In the genomic region with DNA sequence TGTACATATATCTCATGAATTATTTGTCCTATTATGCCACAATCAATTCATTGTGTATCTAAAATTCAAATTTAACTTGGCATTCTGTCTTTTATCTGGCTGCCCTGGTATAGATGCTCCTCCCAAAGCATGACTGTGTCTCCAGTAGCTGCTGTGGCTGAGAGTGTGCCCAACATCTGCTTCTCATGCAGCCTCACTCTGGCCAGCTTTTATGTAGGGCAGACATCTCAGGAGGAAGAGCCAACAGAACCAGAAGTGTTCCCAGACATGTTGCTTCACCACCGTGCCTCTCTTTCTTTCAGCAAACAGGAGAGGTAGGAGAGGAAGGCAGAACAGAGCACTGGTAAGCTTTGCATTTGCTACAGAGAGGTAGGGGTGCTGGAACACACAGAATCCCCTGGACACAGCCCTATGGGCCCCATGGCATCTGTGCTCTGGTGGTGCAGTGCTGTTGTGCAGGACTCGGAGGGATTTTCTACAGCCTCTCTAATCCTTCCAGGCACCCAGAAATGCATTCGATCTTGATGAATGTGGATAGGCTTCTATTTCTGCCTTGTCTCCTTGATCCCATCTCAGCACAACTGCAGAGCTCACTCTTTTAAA, we compare ENCODE assay signal across 14 cellular contexts.
A peak's percentile ranks its signal among the peaks of the same experiment; 100 is the strongest.
DNase-seq lines count a peak whose midpoint lies in the region; ATAC-seq and TF ChIP-seq lines count a peak whose summit lies in the region.
"Had no signal": no experiment of that assay in that cellular context is flagged by ENCODE, and none has a peak within 500 bp of the region (broad histone marks: within the 10 kb centered on the region; RNA-seq: fewer than 3 reads in every experiment).

No MANE protein-coding gene starts in this region.

- H3K4me1 ChIP-seq in mucosa of descending colon (ENCODE audit: low read depth) (no peaks in the 10 kb centered on the region), colonic mucosa (peaks cover 6% of the 10 kb centered on the region)
- H3K4me1 ChIP-seq: BLaER1 had no signal

- H3K9ac ChIP-seq in colonic mucosa (ENCODE audit: low read depth in 2 of 2, low read length in 2 of 2): no peak overlapping the region
- H3K9ac ChIP-seq: BLaER1 had no signal

- H3K27ac ChIP-seq in colonic mucosa: no peak overlapping the region
- H3K27ac ChIP-seq: BLaER1, coronary artery, neutrophil had no signal

- H3K4me3 ChIP-seq in AG09309 (ENCODE audit: control insufficient read depth, low read depth, low read length): no peak overlapping the region
- no peak overlapping the region for H3K4me3 ChIP-seq in mucosa of descending colon
- H3K4me3 ChIP-seq in colonic mucosa: no peak overlapping the region
- H3K4me3 ChIP-seq: BLaER1, coronary artery had no signal

- H3K36me3 ChIP-seq in mucosa of descending colon (ENCODE audit: low read depth) (no peaks in the 10 kb centered on the region), colonic mucosa (no peaks in the 10 kb centered on the region)
- H3K36me3 ChIP-seq: BLaER1, neutrophil had no signal

- DNase-seq in AG09309 (ENCODE audit: low read depth): peak; percentile 74
- DNase-seq in LHCN-M2 (ENCODE audit: low read depth): peak; percentile 68
- DNase-seq in dedifferentiated amniotic fluid mesenchymal stem cell (ENCODE audit: extremely low spot score): peak; percentile 47
- DNase-seq in mucosa of descending colon: no peak
- no peak for DNase-seq in colonic mucosa
- DNase-seq in NCI-H2081 treated with DMSO at 0.1 percent for 48 hours (lab: John Stamatoyannopoulos, UW): no peak
- DNase-seq: left ventricle myocardium superior, NCI-H2171 treated with DMSO at 0.1 percent for 48 hours had no signal

- ATAC-seq in mucosa of descending colon (peak; percentile 41), GM21423 (IDR thresholded peaks at IDR 0.05; ENCODE audit: unreplicated experiment) (no peak), GM21786 (IDR thresholded peaks at IDR 0.05; ENCODE audit: unreplicated experiment) (no peak)
- ATAC-seq: left ventricle myocardium superior; stimulated activated effector memory CD8-positive, alpha-beta T cell treated with anti-CD3 and anti-CD28 coated beads, Interleukin-12 subunit alpha, Interleukin-12 subunit beta, amount 100 ng/mL, for 72 hours had no signal

- TF ChIP-seq CTCF in AG09309 (IDR thresholded peaks at IDR 0.05; ENCODE audit: control insufficient read depth, insufficient read depth, low read depth, low read length, missing control alignments) (no peak), mucosa of descending colon (IDR thresholded peaks at IDR 0.05) (no peak), colonic mucosa (IDR thresholded peaks at IDR 0.05) (no peak)

- no peaks in the 10 kb centered on the region for H3K27me3 ChIP-seq in colonic mucosa
- H3K27me3 ChIP-seq: BLaER1, neutrophil had no signal

- no peaks in the 10 kb centered on the region for H3K9me3 ChIP-seq in mucosa of descending colon
- H3K9me3 ChIP-seq in colonic mucosa: no peaks in the 10 kb centered on the region
- H3K9me3 ChIP-seq: BLaER1, neutrophil had no signal

- intact Hi-C loops in mucosa of descending colon (cut with DNase I, micrococcal nuclease) (no loop called here), colonic mucosa (cut with DNase I) (no loop called here)

Comparison
In these comparisons a context has a peak if more than half of its experiments do, and no peak if none do; other contexts are left out.
1. DNase-seq: peak in AG09309 (single experiment), LHCN-M2 (single experiment) and dedifferentiated amniotic fluid mesenchymal stem cell (single experiment); none in mucosa of descending colon (0 of 3), colonic mucosa (single experiment) and NCI-H2081 treated with DMSO at 0.1 percent for 48 hours (single experiment).